Comparison of ENCODE assay signal across 30 cellular contexts in genomic region chr1:233680000-233680399, GRCh38.
"Had no signal": no experiment of that assay in that cellular context is flagged by ENCODE, and none has a peak within 500 bp of the region (broad histone marks: within the 10 kb centered on the region; RNA-seq: fewer than 3 reads in every experiment).

No MANE protein-coding gene starts in this region.

- H3K27me3 ChIP-seq: adrenal gland, body of pancreas, heart right ventricle, upper lobe of right lung had no signal

- ATAC-seq: body of pancreas; effector memory CD8-positive, alpha-beta T cell; mucosa of descending colon; stimulated activated memory B cell treated with anti-CD40 and anti-IgM and Interleukin-4, amounts not matched to agents 10 μg/mL and 1 μg/mL and 100 μg/mL, for 72 hours; stimulated activated naive CD8-positive, alpha-beta T cell treated with anti-CD3 and anti-CD28 coated beads, Interleukin-15, amount 100 ng/mL, for 72 hours; upper lobe of right lung had no signal

- H3K9me3 ChIP-seq: adrenal gland, body of pancreas, heart right ventricle, mucosa of descending colon, upper lobe of right lung had no signal

- FAIRE-seq: endothelial cell of umbilical vein, islet of Langerhans had no signal

- H3K4me1 ChIP-seq: adrenal gland, body of pancreas, heart right ventricle, upper lobe of right lung had no signal

- H3K36me3 ChIP-seq: adrenal gland, heart right ventricle, left ventricle myocardium inferior, upper lobe of right lung had no signal

- H3K4me3 ChIP-seq: adrenal gland, body of pancreas, coronary artery, heart right ventricle, left ventricle myocardium inferior, lung, mucosa of descending colon, smooth muscle cell, upper lobe of right lung had no signal

- H3K4me2 ChIP-seq: smooth muscle cell had no signal

- H3K27ac ChIP-seq: adrenal gland, body of pancreas, coronary artery, heart right ventricle, left ventricle myocardium inferior, upper lobe of right lung had no signal

- DNase-seq: activated CD4-positive, alpha-beta T cell treated with anti-CD3 and anti-CD28 coated beads for 4 hours; activated CD4-positive, alpha-beta T cell treated with anti-CD3 and anti-CD28 coated beads, Interleukin-2, amount 50 U/mL, for 4 hours; activated CD8-positive, alpha-beta memory T cell treated with anti-CD3 and anti-CD28 coated beads, Interleukin-2, amount 50 U/mL, for 4 hours; activated effector memory CD4-positive, alpha-beta T cell treated with anti-CD3 and anti-CD28 coated beads, Interleukin-2, amount 50 U/mL, for 16 hours; activated naive CD4-positive, alpha-beta T cell treated with anti-CD3 and anti-CD28 coated beads for 36 hours; activated naive CD8-positive, alpha-beta T cell treated with anti-CD3 and anti-CD28 coated beads for 36 hours; activated T-cell treated with anti-CD3 and anti-CD28 coated beads, Interleukin-2, amount 50 U/mL, for 1 hour; aorta; body of pancreas; cerebellar nuclear complex; effector memory CD8-positive, alpha-beta T cell; foreskin fibroblast; heart right ventricle; left ventricle myocardium inferior; mucosa of descending colon; posterior cingulate gyrus; stimulated activated CD4-positive, alpha-beta T cell treated with anti-CD3 and anti-CD28 coated beads, Interleukin-1b, Interleukin-23, amount 100 ng/mL, for 48 hours; stimulated activated CD4-positive, alpha-beta T cell treated with anti-CD3 and anti-CD28 coated beads, Interleukin-4, amount 100 ng/mL, for 4 hours; stimulated activated CD8-positive, alpha-beta memory T cell treated with anti-CD3 and anti-CD28 coated beads, Interleukin-4, amount 100 ng/mL, for 48 hours; stimulated activated naive CD8-positive, alpha-beta T cell treated with anti-CD3 and anti-CD28 coated beads, Interleukin-15, amount 100 ng/mL, for 72 hours; substantia nigra; T-helper 1 cell; upper lobe of right lung had no signal
